In the genomic region with DNA sequence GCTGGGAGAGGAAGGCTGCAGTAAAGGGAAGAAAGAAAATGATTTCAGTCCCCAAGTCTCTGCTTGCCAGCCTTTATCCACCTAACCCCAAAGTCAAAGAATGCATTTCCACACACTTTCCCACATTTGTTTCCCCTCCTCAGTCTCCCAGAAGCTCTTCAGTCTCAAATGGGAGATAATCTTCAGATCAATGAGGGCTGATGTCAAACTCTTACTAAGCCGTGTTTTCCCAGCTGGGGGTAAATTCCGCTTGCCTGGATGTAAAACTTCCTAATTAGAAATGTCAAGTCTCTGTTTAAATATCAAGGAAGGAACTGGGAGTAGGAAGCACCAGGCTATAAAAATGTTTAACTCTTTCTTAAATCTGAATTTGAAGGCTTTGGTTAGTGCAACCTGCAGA, we compare ENCODE assay signal across 1 cellular context.
TF ChIP-seq lines count a peak whose summit lies in the region.

No MANE protein-coding gene starts in this region.

TF ChIP-seq in GM23338, 12 proteins besides CTCF, POLR2A, EP300 and RAD21 (continued from another document):
- TF ChIP-seq REST (IDR thresholded peaks at IDR 0.05; ENCODE audit: unreplicated experiment) = no peak
- no peak for TF ChIP-seq EZH2phosphoT487 (IDR thresholded peaks at IDR 0.05; ENCODE audit: unreplicated experiment)
- no peak for TF ChIP-seq EZH2 (IDR thresholded peaks at IDR 0.05; ENCODE audit: low read depth, unreplicated experiment)
- no peak for TF ChIP-seq CREB1 (CRISPR knock-in tag; IDR thresholded peaks at IDR 0.05; ENCODE audit: low read depth)
- no peak for TF ChIP-seq POLR2AphosphoS5 (IDR thresholded peaks at IDR 0.05; ENCODE audit: low read depth)
- TF ChIP-seq, protein P1, sequence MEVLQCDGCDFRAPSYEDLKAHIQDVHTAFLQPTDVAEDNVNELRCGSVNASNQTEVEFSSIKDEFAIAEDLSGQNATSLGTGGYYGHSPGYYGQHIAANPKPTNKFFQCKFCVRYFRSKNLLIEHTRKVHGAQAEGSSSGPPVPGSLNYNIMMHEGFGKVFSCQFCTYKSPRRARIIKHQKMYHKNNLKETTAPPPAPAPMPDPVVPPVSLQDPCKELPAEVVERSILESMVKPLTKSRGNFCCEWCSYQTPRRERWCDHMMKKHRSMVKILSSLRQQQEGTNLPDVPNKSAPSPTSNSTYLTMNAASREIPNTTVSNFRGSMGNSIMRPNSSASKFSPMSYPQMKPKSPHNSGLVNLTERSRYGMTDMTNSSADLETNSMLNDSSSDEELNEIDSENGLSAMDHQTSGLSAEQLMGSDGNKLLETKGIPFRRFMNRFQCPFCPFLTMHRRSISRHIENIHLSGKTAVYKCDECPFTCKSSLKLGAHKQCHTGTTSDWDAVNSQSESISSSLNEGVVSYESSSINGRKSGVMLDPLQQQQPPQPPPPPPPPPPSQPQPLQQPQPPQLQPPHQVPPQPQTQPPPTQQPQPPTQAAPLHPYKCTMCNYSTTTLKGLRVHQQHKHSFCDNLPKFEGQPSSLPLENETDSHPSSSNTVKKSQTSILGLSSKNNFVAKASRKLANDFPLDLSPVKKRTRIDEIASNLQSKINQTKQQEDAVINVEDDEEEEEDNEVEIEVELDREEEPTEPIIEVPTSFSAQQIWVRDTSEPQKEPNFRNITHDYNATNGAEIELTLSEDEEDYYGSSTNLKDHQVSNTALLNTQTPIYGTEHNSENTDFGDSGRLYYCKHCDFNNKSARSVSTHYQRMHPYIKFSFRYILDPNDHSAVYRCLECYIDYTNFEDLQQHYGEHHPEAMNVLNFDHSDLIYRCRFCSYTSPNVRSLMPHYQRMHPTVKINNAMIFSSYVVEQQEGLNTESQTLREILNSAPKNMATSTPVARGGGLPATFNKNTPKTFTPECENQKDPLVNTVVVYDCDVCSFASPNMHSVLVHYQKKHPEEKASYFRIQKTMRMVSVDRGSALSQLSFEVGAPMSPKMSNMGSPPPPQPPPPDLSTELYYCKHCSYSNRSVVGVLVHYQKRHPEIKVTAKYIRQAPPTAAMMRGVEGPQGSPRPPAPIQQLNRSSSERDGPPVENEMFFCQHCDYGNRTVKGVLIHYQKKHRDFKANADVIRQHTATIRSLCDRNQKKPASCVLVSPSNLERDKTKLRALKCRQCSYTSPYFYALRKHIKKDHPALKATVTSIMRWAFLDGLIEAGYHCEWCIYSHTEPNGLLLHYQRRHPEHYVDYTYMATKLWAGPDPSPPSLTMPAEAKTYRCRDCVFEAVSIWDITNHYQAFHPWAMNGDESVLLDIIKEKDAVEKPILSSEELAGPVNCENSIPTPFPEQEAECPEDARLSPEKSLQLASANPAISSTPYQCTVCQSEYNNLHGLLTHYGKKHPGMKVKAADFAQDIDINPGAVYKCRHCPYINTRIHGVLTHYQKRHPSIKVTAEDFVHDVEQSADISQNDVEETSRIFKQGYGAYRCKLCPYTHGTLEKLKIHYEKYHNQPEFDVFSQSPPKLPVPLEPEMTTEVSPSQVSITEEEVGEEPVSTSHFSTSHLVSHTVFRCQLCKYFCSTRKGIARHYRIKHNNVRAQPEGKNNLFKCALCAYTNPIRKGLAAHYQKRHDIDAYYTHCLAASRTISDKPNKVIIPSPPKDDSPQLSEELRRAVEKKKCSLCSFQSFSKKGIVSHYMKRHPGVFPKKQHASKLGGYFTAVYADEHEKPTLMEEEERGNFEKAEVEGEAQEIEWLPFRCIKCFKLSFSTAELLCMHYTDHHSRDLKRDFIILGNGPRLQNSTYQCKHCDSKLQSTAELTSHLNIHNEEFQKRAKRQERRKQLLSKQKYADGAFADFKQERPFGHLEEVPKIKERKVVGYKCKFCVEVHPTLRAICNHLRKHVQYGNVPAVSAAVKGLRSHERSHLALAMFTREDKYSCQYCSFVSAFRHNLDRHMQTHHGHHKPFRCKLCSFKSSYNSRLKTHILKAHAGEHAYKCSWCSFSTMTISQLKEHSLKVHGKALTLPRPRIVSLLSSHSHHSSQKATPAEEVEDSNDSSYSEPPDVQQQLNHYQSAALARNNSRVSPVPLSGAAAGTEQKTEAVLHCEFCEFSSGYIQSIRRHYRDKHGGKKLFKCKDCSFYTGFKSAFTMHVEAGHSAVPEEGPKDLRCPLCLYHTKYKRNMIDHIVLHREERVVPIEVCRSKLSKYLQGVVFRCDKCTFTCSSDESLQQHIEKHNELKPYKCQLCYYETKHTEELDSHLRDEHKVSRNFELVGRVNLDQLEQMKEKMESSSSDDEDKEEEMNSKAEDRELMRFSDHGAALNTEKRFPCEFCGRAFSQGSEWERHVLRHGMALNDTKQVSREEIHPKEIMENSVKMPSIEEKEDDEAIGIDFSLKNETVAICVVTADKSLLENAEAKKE (CRISPR knock-in tag; IDR thresholded peaks at IDR 0.05) = no peak
- TF ChIP-seq NANOG (IDR thresholded peaks at IDR 0.05; ENCODE audit: borderline replicate concordance) = no peak
- TF ChIP-seq STAT1 (IDR thresholded peaks at IDR 0.05; ENCODE audit: unreplicated experiment) = no peak
- TF ChIP-seq ZNF331 (CRISPR knock-in tag; IDR thresholded peaks at IDR 0.05; ENCODE audit: low read depth) = no peak
